Comparison of ENCODE assay signal across 18 cellular contexts in the genomic region with DNA sequence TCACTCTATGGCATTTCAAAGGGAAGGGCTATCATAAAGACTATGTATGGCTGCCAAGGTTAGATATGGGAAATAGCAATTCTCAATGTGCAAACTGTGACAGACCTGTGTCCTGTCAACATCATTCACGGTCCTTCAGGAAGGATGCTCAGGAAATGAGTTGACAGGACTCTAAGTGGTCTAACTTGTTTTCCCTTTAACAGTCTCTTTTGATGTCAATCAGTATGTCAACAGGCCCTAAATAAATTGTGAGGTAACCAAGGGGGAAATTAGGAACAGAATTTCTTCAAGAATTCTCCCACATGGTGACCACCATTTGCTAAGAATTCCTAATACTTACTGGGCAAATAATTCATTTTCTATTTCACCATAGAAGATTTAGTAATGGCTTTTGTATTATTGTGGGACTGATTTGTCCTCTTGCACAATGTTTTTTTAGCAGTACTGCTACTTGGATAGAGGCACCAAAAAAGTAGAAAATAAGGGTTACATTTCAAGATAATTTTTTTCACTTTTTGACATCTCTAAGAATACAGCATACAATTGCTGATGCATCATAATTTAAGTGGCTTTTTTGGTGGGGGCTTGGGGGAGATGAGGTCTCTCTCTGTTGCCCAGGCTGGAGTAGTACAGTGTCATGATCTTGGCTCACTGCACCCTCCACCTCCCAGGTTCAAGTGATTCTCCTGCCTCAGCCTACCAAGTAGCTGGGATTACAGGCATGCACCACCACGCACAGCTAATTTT.
DNase-seq lines count a peak whose midpoint lies in the region; ATAC-seq lines count a peak whose summit lies in the region.
"Had no signal": no experiment of that assay in that cellular context is flagged by ENCODE, and none has a peak within 500 bp of the region (broad histone marks: within the 10 kb centered on the region; RNA-seq: fewer than 3 reads in every experiment).

No MANE protein-coding gene starts in this region.

- no peak overlapping the region for H3K27ac Mint-ChIP-seq in activated CD4-positive, alpha-beta T cell treated with anti-CD3 and anti-CD28 coated beads, Interleukin-2, amount 10 ng/mL, durations not matched to agents 24 days and 14 days
- H3K27ac Mint-ChIP-seq: activated CD8-positive, alpha-beta memory T cell treated with anti-CD3 and anti-CD28 coated beads, Interleukin-2, amount 10 ng/mL, durations not matched to agents 7 days and 5 days; activated T-helper 2 cell treated with anti-CD3 and anti-CD28 coated beads, Interferon-gamma antibody, Interleukin-2, Interleukin-4, amounts not matched to agents 10 μg/mL and 5 μg/mL and 100 μg/mL, durations not matched to agents 14 hours and 24 hours and 36 hours; B cell had no signal

- H3K36me3 Mint-ChIP-seq in activated CD4-positive, alpha-beta T cell treated with anti-CD3 and anti-CD28 coated beads, Interleukin-2, amount 10 ng/mL, durations not matched to agents 24 days and 14 days (ENCODE audit: low read depth), result no peaks in the 10 kb centered on the region
- H3K36me3 Mint-ChIP-seq: activated CD8-positive, alpha-beta memory T cell treated with anti-CD3 and anti-CD28 coated beads, Interleukin-2, amount 10 ng/mL, durations not matched to agents 7 days and 5 days had no signal

- H3K27me3 Mint-ChIP-seq in activated CD4-positive, alpha-beta T cell treated with anti-CD3 and anti-CD28 coated beads, Interleukin-2, amount 10 ng/mL, durations not matched to agents 24 days and 14 days, result no peaks in the 10 kb centered on the region
- H3K27me3 Mint-ChIP-seq: activated CD8-positive, alpha-beta memory T cell treated with anti-CD3 and anti-CD28 coated beads, Interleukin-2, amount 10 ng/mL, durations not matched to agents 7 days and 5 days; B cell had no signal

- intact Hi-C loops in activated CD4-positive, alpha-beta T cell treated with anti-CD3 and anti-CD28 coated beads, Interleukin-2, amount 10 ng/mL, durations not matched to agents 24 days and 14 days (cut with micrococcal nuclease), result no loop called here

- H3K9me3 Mint-ChIP-seq in activated CD4-positive, alpha-beta T cell treated with anti-CD3 and anti-CD28 coated beads, Interleukin-2, amount 10 ng/mL, durations not matched to agents 24 days and 14 days, result no peaks in the 10 kb centered on the region
- H3K9me3 Mint-ChIP-seq: activated T-helper 2 cell treated with anti-CD3 and anti-CD28 coated beads, Interferon-gamma antibody, Interleukin-2, Interleukin-4, amounts not matched to agents 10 μg/mL and 5 μg/mL and 100 μg/mL, durations not matched to agents 14 hours and 24 hours and 36 hours had no signal

- DNase-seq in DMS153 treated with DMSO at 0.1 percent for 48 hours (lab: John Stamatoyannopoulos, UW; ENCODE audit: unreplicated experiment) (peak; percentile 75), NCI-H1105 treated with DMSO at 0.1 percent for 48 hours (lab: John Stamatoyannopoulos, UW) (peak; percentile 70), SK-N-DZ (ENCODE audit: low spot score) (peak; percentile 55), medulla oblongata (ENCODE audit: extremely low spot score) (peak; percentile 6)
- no peak for DNase-seq in stimulated activated CD4-positive, alpha-beta T cell treated with anti-CD3 and anti-CD28 coated beads, Interleukin-1b, Interleukin-23, amount 100 ng/mL, for 48 hours
- no peak for DNase-seq in activated CD4-positive, alpha-beta T cell treated with anti-CD3 and anti-CD28 coated beads, Interleukin-2, amount 10 ng/mL, durations not matched to agents 24 days and 14 days
- DNase-seq: activated CD4-positive, alpha-beta T cell treated with anti-CD3 and anti-CD28 coated beads for 1 hour; activated CD8-positive, alpha-beta memory T cell treated with anti-CD3 and anti-CD28 coated beads, Interleukin-2, amount 10 ng/mL, durations not matched to agents 7 days and 5 days; adrenal gland; cerebellar nuclear complex; NCI-H2227 treated with DMSO at 0.1 percent for 48 hours; OCI-M1; T1000; tibial artery had no signal

- no peaks in the 10 kb centered on the region for H3K4me1 Mint-ChIP-seq in activated CD4-positive, alpha-beta T cell treated with anti-CD3 and anti-CD28 coated beads, Interleukin-2, amount 10 ng/mL, durations not matched to agents 24 days and 14 days
- H3K4me1 Mint-ChIP-seq: activated CD8-positive, alpha-beta memory T cell treated with anti-CD3 and anti-CD28 coated beads, Interleukin-2, amount 10 ng/mL, durations not matched to agents 7 days and 5 days; B cell had no signal

- no peak overlapping the region for H3K4me3 Mint-ChIP-seq in activated CD4-positive, alpha-beta T cell treated with anti-CD3 and anti-CD28 coated beads, Interleukin-2, amount 10 ng/mL, durations not matched to agents 24 days and 14 days
- H3K4me3 Mint-ChIP-seq: activated CD8-positive, alpha-beta memory T cell treated with anti-CD3 and anti-CD28 coated beads, Interleukin-2, amount 10 ng/mL, durations not matched to agents 7 days and 5 days; B cell had no signal

- ATAC-seq in HG02610 (IDR thresholded peaks at IDR 0.05; ENCODE audit: unreplicated experiment) (no peak), GM19395 (IDR thresholded peaks at IDR 0.05; ENCODE audit: unreplicated experiment) (no peak)
- ATAC-seq: activated CD8-positive, alpha-beta memory T cell treated with anti-CD3 and anti-CD28 coated beads, Interleukin-2, amount 10 ng/mL, durations not matched to agents 7 days and 5 days had no signal

Comparison
In these comparisons a context has a peak if more than half of its experiments do, and no peak if none do; other contexts are left out.
1. DNase-seq: peak in DMS153 treated with DMSO at 0.1 percent for 48 hours (single experiment), NCI-H1105 treated with DMSO at 0.1 percent for 48 hours (single experiment), SK-N-DZ (single experiment) and medulla oblongata (single experiment); none in stimulated activated CD4-positive, alpha-beta T cell treated with anti-CD3 and anti-CD28 coated beads, Interleukin-1b, Interleukin-23, amount 100 ng/mL, for 48 hours (single experiment) and activated CD4-positive, alpha-beta T cell treated with anti-CD3 and anti-CD28 coated beads, Interleukin-2, amount 10 ng/mL, durations not matched to agents 24 days and 14 days (single experiment).